ENCODE assay signal across 15 cellular contexts in the genomic region with DNA sequence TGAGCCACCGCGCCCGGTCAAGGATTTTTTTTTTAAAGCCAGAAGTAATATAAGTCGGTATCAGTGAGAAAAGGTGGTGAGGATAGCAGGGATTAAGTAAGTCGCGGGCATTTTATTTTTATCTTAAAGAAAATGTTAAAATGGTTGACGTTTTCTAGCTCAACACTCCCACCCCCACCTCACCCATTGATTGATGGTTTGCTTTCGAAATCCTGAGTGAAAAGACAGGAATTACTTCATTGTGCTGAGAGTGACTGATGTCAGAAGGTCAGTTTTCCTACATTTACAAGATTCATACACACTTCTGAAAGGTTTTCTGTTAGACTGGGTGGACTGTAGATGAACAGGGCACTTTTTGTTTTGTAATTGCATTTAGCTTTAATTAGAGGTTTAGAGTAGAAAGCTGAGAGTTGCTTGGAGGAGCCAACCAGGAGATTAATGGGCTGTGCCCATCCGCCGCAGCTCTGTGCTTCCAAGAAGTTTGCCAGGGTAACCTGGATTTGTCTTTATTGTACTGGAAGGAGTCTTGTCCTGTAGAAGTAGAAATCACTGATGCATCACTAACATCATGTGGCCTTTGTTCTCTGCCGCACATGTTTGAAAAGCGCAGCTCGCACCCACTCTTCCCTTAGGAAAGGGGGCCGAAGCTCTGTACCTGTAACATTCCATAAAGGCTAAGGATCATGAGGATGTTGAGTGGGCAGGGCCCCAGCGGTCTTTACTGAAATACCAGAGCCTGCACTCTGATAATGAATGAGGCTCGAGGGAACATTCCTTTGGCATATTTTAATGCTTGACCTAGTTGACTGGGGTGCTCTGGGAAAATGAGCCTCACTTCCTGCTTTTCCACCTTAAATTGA.
A peak's percentile ranks its signal among the peaks of the same experiment; 100 is the strongest.
DNase-seq lines count a peak whose midpoint lies in the region; ATAC-seq, FAIRE-seq and TF ChIP-seq lines count a peak whose summit lies in the region.
"Had no signal": no experiment of that assay in that cellular context is flagged by ENCODE, and none has a peak within 500 bp of the region (broad histone marks: within the 10 kb centered on the region; RNA-seq: fewer than 3 reads in every experiment).

No MANE protein-coding gene starts in this region.

- H3K4me1 Mint-ChIP-seq in H9 (peaks cover 15 to 16% of the 10 kb centered on the region in 2 experiments), astrocyte (ENCODE audit: low read depth, unreplicated experiment) (peaks cover 7% of the 10 kb centered on the region)
- H3K4me1 Mint-ChIP-seq in CD8-positive, alpha-beta T cell (ENCODE audit: low read depth): no peaks in the 10 kb centered on the region
- H3K4me1 Mint-ChIP-seq: central memory CD8-positive, alpha-beta T cell had no signal

- H3K4me3 Mint-ChIP-seq in H9: no peak overlapping the region; a peak in 1 of 5 replicates
- no peak overlapping the region for H3K4me3 Mint-ChIP-seq in astrocyte (ENCODE audit: unreplicated experiment)
- no peak overlapping the region for H3K4me3 Mint-ChIP-seq in CD8-positive, alpha-beta T cell
- H3K4me3 Mint-ChIP-seq: central memory CD8-positive, alpha-beta T cell had no signal

- no peaks in the 10 kb centered on the region for H3K23me2 ChIP-seq in H9 (ENCODE audit: insufficient read length, low read depth, low read length, poor library complexity, severe bottlenecking)

- H3K79me2 ChIP-seq in H9 (ENCODE audit: insufficient read depth, low read length): peaks cover 1% of the 10 kb centered on the region; the same call in 1 of the 2 replicates
- H3K79me2 ChIP-seq in astrocyte (ENCODE audit: insufficient read depth, low read length): no peaks in the 10 kb centered on the region
- H3K79me2 ChIP-seq: parathyroid adenoma had no signal

- H3K23ac ChIP-seq in H9 (ENCODE audit: insufficient read length, low read depth, low read length): no peak overlapping the region

- H2BK15ac ChIP-seq in H9 (ENCODE audit: low read depth, low read length): no peak overlapping the region

- TF ChIP-seq CTCF in H9 (conservative IDR thresholded peaks at IDR 0.05): no peak
- TF ChIP-seq CTCF in astrocyte (IDR thresholded peaks at IDR 0.05; ENCODE audit: insufficient read depth, low read depth, low read length): no peak
- no peak for TF ChIP-seq CTCF in omental fat pad (IDR thresholded peaks at IDR 0.05)
- TF ChIP-seq CTCF in CD8-positive, alpha-beta T cell (IDR thresholded peaks at IDR 0.05): no peak

- WGBS in H9 (ENCODE audit: extremely low coverage, insufficient read length, low lambda C conversion rate): no CpG with 5 or more reads among the region's 16 CpGs

- H3K79me1 ChIP-seq in H9 (ENCODE audit: insufficient read depth, low read depth, low read length, poor library complexity, severe bottlenecking): no peaks in the 10 kb centered on the region

- H3K9me3 Mint-ChIP-seq in H9: peaks cover 5% of the 10 kb centered on the region in 2 experiments; a peak in 4 of 5 replicates
- no peaks in the 10 kb centered on the region for H3K9me3 Mint-ChIP-seq in astrocyte (ENCODE audit: unreplicated experiment)
- H3K9me3 Mint-ChIP-seq in CD8-positive, alpha-beta T cell: no peaks in the 10 kb centered on the region
- H3K9me3 Mint-ChIP-seq: central memory CD8-positive, alpha-beta T cell had no signal

- H4K20me1 ChIP-seq in H9 (ENCODE audit: control insufficient read depth, insufficient read depth, insufficient read length) (no peaks in the 10 kb centered on the region), astrocyte (ENCODE audit: insufficient read depth, low read length) (no peaks in the 10 kb centered on the region)

- FAIRE-seq in astrocyte (lab: Jason Lieb, UNC): no peak

- POLR2A ChIA-PET in CD8-positive, alpha-beta T cell (lab: Charles Lee): no interaction called here

- H3K56ac ChIP-seq in H9 (ENCODE audit: insufficient read length, low read depth, low read length): no peak overlapping the region

- H3K4me1 ChIP-seq in H9 (ENCODE audit: insufficient read depth, low read length) (no peaks in the 10 kb centered on the region; the same call in 1 of the 2 replicates), astrocyte (ENCODE audit: insufficient read depth, low read length) (peaks cover 3% of the 10 kb centered on the region), iPS-20b (ENCODE audit: insufficient read depth, low read length) (peaks cover 11% of the 10 kb centered on the region)
- H3K4me1 ChIP-seq in CD8-positive, alpha-beta T cell (ENCODE audit: insufficient read depth, low read length): no peaks in the 10 kb centered on the region
- H3K4me1 ChIP-seq: parathyroid adenoma had no signal

- peaks cover 10 to 12% (median 11%) of the 10 kb centered on the region in 3 experiments; a peak in 6 of 7 replicates for H3K36me3 Mint-ChIP-seq in H9 (ENCODE audit: insufficient read depth in 1 of 3, low read depth in 3 of 3)
- H3K36me3 Mint-ChIP-seq in astrocyte (ENCODE audit: low read depth, unreplicated experiment): no peaks in the 10 kb centered on the region
- no peaks in the 10 kb centered on the region for H3K36me3 Mint-ChIP-seq in CD8-positive, alpha-beta T cell

- H2BK12ac ChIP-seq in H9 (ENCODE audit: insufficient read length, low read depth, low read length): no peak overlapping the region

- peak; percentile 71 for ATAC-seq in omental fat pad (ENCODE audit: low FRiP score)
- ATAC-seq in CD8-positive, alpha-beta T cell: no peak
- ATAC-seq: stimulated activated naive CD8-positive, alpha-beta T cell treated with anti-CD3 and anti-CD28 coated beads, Interleukin-15, Interleukin-2, amounts not matched to agents 100 U/mL and 50 U/mL, for 24 hours had no signal

- no peak overlapping the region for H3K4me3 ChIP-seq in astrocyte (ENCODE audit: insufficient read depth, low read depth, low read length)
- H3K4me3 ChIP-seq in iPS-20b (ENCODE audit: low read length): no peak overlapping the region
- H3K4me3 ChIP-seq in CD8-positive, alpha-beta T cell (ENCODE audit: low read depth, low read length): no peak overlapping the region
- H3K4me3 ChIP-seq: esophagus squamous epithelium had no signal

- CTCF ChIA-PET in CD8-positive, alpha-beta T cell (lab: Charles Lee): no interaction called here

- no peak overlapping the region for H2AFZ ChIP-seq in H9 (ENCODE audit: low read length)
- peak overlapping the region; percentile 51 for H2AFZ ChIP-seq in astrocyte (ENCODE audit: low read depth, low read length)
- H2AFZ ChIP-seq: parathyroid adenoma had no signal

- intact Hi-C loops in CD8-positive, alpha-beta T cell (cut with DNase I, micrococcal nuclease): no loop called here

- no peaks in the 10 kb centered on the region for H3K36me3 ChIP-seq in astrocyte (ENCODE audit: insufficient read depth, low read length)
- no peaks in the 10 kb centered on the region for H3K36me3 ChIP-seq in iPS-20b (ENCODE audit: insufficient read depth, low read depth, low read length)
- H3K36me3 ChIP-seq in CD8-positive, alpha-beta T cell (ENCODE audit: insufficient read depth, low read length): no peaks in the 10 kb centered on the region
- H3K36me3 ChIP-seq: esophagus squamous epithelium had no signal

- H2BK120ac ChIP-seq in H9 (ENCODE audit: low read depth, low read length, poor library complexity, severe bottlenecking): no peak overlapping the region

- H3K27me3 ChIP-seq in H9 (ENCODE audit: insufficient read depth, low read length) (no peaks in the 10 kb centered on the region), astrocyte (ENCODE audit: insufficient read depth, low read length) (no peaks in the 10 kb centered on the region), iPS-20b (ENCODE audit: insufficient read depth, low read length) (no peaks in the 10 kb centered on the region)
- no peaks in the 10 kb centered on the region for H3K27me3 ChIP-seq in CD8-positive, alpha-beta T cell (ENCODE audit: insufficient read depth, low read length)
- H3K27me3 ChIP-seq: esophagus squamous epithelium had no signal

- no peak overlapping the region for H2BK5ac ChIP-seq in H9 (ENCODE audit: insufficient read length, low read length)

- no peak overlapping the region for H3K4me2 ChIP-seq in H9 (ENCODE audit: insufficient read depth, insufficient read length, low read length)
- peak overlapping the region; percentile 25 for H3K4me2 ChIP-seq in astrocyte (ENCODE audit: low read length)

- peak overlapping the region; percentile 21 to 92 (median 87); a peak in 5 of 7 replicates for H3K27ac Mint-ChIP-seq in H9
- H3K27ac Mint-ChIP-seq in astrocyte (ENCODE audit: unreplicated experiment): no peak overlapping the region
- no peak overlapping the region for H3K27ac Mint-ChIP-seq in CD8-positive, alpha-beta T cell

- no peak overlapping the region for H2AK5ac ChIP-seq in H9 (ENCODE audit: insufficient read length, low read length)

- no peak overlapping the region for H2BK20ac ChIP-seq in H9 (ENCODE audit: low read depth, low read length, poor library complexity, severe bottlenecking)

- H3K14ac ChIP-seq in H9 (ENCODE audit: insufficient read depth, low read length): no peak overlapping the region

- H4K5ac ChIP-seq in H9 (ENCODE audit: insufficient read length, low read depth, low read length): no peak overlapping the region

- H3K27me3 Mint-ChIP-seq in H9 (ENCODE audit: low read depth) (no peaks in the 10 kb centered on the region), astrocyte (ENCODE audit: low read depth, unreplicated experiment) (no peaks in the 10 kb centered on the region)
- H3K27me3 Mint-ChIP-seq in CD8-positive, alpha-beta T cell (ENCODE audit: low read depth): peaks cover 5% of the 10 kb centered on the region

- no peak overlapping the region for H4K8ac ChIP-seq in H9 (replicated peaks; ENCODE audit: insufficient read length, low read depth, low read length)

- H4K91ac ChIP-seq in H9 (ENCODE audit: insufficient read length, low read depth, low read length): no peak overlapping the region

- no peak overlapping the region for H3K4ac ChIP-seq in H9 (ENCODE audit: low read depth, low read length)

- H3K27ac ChIP-seq in H9 (ENCODE audit: insufficient read length, low read depth, low read length) (no peak overlapping the region), astrocyte (ENCODE audit: low read depth, low read length) (no peak overlapping the region), iPS-20b (ENCODE audit: low read length) (no peak overlapping the region)
- no peak overlapping the region for H3K27ac ChIP-seq in CD8-positive, alpha-beta T cell (ENCODE audit: low read depth, low read length)
- H3K27ac ChIP-seq: parathyroid adenoma had no signal

- no peak overlapping the region for H3K18ac ChIP-seq in H9 (ENCODE audit: insufficient read length, low read depth, low read length)

- DNase-seq in H9 (peak; percentile 38), astrocyte (ENCODE audit: low read depth) (peak; percentile 14), omental fat pad (ENCODE audit: low spot score) (no peak), occipital lobe (lab: John Stamatoyannopoulos, UW) (no peak), SW480 (ENCODE audit: low spot score) (no peak)
- DNase-seq in stimulated activated naive CD4-positive, alpha-beta T cell (lab: John Stamatoyannopoulos, UW): no peak
- no peak for DNase-seq in CD8-positive, alpha-beta T cell
- DNase-seq: activated naive CD4-positive, alpha-beta T cell; esophagus squamous epithelium; GDM1; stimulated activated CD4-positive, alpha-beta T cell treated with anti-CD3 and anti-CD28 coated beads, Interleukin-4, amount 100 ng/mL, for 1 hour; stimulated activated naive CD8-positive, alpha-beta T cell treated with anti-CD3 and anti-CD28 coated beads, Interleukin-15, Interleukin-2, amounts not matched to agents 100 U/mL and 50 U/mL, for 24 hours had no signal

- H3K9me3 ChIP-seq in H9 (ENCODE audit: control insufficient read depth, low read depth, low read length) (no peaks in the 10 kb centered on the region), astrocyte (ENCODE audit: insufficient read depth, low read depth, low read length) (no peaks in the 10 kb centered on the region), iPS-20b (ENCODE audit: insufficient read depth, low read depth, low read length) (no peaks in the 10 kb centered on the region)
- no peaks in the 10 kb centered on the region for H3K9me3 ChIP-seq in CD8-positive, alpha-beta T cell (ENCODE audit: low read length)
- H3K9me3 ChIP-seq: esophagus squamous epithelium had no signal

- H3T11ph ChIP-seq in H9 (ENCODE audit: low read length): no peak overlapping the region

- H3K9ac ChIP-seq in H9 (ENCODE audit: extremely low read depth, insufficient read length, low read length): no peak overlapping the region
- no peak overlapping the region for H3K9ac ChIP-seq in astrocyte (ENCODE audit: low read length)
- peak overlapping the region; percentile 39; the same call in 1 of the 2 replicates for H3K9ac ChIP-seq in iPS-20b (ENCODE audit: low read depth, low read length)
- H3K9ac ChIP-seq: parathyroid adenoma had no signal

Comparison
In these comparisons a context has a peak if more than half of its experiments do, and no peak if none do; other contexts are left out.
1. DNase-seq: peak in H9 (single experiment) and astrocyte (single experiment); none in omental fat pad (single experiment), stimulated activated naive CD4-positive, alpha-beta T cell (0 of 6), occipital lobe (single experiment), CD8-positive, alpha-beta T cell (0 of 7) and SW480 (single experiment).
2. H3K27ac Mint-ChIP-seq: peak in H9 (3 of 3); none in astrocyte (single experiment) and CD8-positive, alpha-beta T cell (single experiment).